Comparison of ENCODE assay signal across 1 cellular context in the genomic region with DNA sequence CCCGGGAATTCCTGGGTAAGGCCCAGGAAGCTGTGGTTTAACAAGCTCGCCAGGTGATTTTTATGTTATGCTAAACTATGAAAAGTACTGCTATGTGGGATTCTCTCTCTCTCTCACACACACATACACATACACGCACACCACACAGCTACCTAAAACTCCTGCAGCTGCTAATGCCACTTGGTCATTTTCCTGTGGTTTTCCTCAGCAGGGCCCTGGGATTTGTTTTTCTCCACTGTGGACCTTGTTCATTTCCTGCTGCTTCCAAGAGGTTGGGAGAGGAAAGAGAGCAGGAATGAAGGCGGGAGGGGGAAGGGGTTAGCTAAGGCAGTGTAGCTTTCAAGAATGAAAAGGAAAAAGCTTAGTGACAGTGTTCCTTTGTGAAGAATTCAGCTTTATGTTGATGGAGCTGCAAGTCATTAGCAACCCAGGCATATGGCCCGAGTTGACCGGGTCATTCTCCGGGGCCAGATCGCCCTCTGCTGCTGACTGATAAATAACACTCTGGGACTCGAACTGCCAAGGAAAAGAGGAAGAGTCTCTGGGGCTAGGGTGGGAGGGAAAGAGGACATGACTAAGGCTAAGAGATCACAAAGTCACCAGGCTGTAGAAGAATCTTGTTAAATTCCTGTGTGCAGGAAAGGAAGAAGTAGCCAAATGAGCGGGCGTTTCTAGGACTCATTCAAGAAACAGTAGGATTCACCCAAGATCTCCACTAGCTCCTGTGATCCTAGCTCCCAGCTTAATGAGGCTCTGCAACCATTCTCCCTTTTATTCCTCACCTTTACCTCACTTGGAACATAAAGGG.
TF ChIP-seq lines count a peak whose summit lies in the region.

No MANE protein-coding gene starts in this region.

TF ChIP-seq in K562, 482 proteins besides CTCF, POLR2A, EP300 and RAD21 (continued from another document and continues in another):
- TF ChIP-seq, protein P1, sequence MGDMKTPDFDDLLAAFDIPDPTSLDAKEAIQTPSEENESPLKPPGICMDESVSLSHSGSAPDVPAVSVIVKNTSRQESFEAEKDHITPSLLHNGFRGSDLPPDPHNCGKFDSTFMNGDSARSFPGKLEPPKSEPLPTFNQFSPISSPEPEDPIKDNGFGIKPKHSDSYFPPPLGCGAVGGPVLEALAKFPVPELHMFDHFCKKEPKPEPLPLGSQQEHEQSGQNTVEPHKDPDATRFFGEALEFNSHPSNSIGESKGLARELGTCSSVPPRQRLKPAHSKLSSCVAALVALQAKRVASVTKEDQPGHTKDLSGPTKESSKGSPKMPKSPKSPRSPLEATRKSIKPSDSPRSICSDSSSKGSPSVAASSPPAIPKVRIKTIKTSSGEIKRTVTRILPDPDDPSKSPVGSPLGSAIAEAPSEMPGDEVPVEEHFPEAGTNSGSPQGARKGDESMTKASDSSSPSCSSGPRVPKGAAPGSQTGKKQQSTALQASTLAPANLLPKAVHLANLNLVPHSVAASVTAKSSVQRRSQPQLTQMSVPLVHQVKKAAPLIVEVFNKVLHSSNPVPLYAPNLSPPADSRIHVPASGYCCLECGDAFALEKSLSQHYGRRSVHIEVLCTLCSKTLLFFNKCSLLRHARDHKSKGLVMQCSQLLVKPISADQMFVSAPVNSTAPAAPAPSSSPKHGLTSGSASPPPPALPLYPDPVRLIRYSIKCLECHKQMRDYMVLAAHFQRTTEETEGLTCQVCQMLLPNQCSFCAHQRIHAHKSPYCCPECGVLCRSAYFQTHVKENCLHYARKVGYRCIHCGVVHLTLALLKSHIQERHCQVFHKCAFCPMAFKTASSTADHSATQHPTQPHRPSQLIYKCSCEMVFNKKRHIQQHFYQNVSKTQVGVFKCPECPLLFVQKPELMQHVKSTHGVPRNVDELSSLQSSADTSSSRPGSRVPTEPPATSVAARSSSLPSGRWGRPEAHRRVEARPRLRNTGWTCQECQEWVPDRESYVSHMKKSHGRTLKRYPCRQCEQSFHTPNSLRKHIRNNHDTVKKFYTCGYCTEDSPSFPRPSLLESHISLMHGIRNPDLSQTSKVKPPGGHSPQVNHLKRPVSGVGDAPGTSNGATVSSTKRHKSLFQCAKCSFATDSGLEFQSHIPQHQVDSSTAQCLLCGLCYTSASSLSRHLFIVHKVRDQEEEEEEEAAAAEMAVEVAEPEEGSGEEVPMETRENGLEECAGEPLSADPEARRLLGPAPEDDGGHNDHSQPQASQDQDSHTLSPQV (IDR thresholded peaks at IDR 0.05): peak; percentile 72
- peak; percentile 29 for TF ChIP-seq HDAC3 (IDR thresholded peaks at IDR 0.05; ENCODE audit: borderline replicate concordance, partially characterized antibody)
- TF ChIP-seq, protein P2, sequence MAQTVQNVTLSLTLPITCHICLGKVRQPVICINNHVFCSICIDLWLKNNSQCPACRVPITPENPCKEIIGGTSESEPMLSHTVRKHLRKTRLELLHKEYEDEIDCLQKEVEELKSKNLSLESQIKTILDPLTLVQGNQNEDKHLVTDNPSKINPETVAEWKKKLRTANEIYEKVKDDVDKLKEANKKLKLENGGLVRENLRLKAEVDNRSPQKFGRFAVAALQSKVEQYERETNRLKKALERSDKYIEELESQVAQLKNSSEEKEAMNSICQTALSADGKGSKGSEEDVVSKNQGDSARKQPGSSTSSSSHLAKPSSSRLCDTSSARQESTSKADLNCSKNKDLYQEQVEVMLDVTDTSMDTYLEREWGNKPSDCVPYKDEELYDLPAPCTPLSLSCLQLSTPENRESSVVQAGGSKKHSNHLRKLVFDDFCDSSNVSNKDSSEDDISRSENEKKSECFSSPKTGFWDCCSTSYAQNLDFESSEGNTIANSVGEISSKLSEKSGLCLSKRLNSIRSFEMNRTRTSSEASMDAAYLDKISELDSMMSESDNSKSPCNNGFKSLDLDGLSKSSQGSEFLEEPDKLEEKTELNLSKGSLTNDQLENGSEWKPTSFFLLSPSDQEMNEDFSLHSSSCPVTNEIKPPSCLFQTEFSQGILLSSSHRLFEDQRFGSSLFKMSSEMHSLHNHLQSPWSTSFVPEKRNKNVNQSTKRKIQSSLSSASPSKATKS (CRISPR knock-in tag; IDR thresholded peaks at IDR 0.05): peak; percentile 27; the same call in 1 of the 2 replicates
- TF ChIP-seq POLR2AphosphoS5 (IDR thresholded peaks at IDR 0.05; ENCODE audit: control insufficient read depth, insufficient read depth, low read depth, low read length): no peak
- peak; percentile 58; the same call in 1 of the 2 replicates for TF ChIP-seq STAG1 (CRISPR knock-in tag; IDR thresholded peaks at IDR 0.05; ENCODE audit: borderline replicate concordance)
- no peak for TF ChIP-seq E2F3 (CRISPR knock-in tag; IDR thresholded peaks at IDR 0.05)
- 0 out of 2 replicates have a peak, but pooled peaks have one; percentile 8 for TF ChIP-seq MIER1 (IDR thresholded peaks at IDR 0.05; ENCODE audit: low read depth)
- no peak for TF ChIP-seq ZNF146 (CRISPR knock-in tag; IDR thresholded peaks at IDR 0.05; ENCODE audit: unreplicated experiment)
- peak in 1 of 2 experiments; percentile 58; a peak in 1 of 4 replicates for TF ChIP-seq MAZ (CRISPR knock-in tag; conservative IDR thresholded peaks at IDR 0.05 in 1 of 2, IDR thresholded peaks at IDR 0.05 in 1 of 2)
- TF ChIP-seq, protein P3, sequence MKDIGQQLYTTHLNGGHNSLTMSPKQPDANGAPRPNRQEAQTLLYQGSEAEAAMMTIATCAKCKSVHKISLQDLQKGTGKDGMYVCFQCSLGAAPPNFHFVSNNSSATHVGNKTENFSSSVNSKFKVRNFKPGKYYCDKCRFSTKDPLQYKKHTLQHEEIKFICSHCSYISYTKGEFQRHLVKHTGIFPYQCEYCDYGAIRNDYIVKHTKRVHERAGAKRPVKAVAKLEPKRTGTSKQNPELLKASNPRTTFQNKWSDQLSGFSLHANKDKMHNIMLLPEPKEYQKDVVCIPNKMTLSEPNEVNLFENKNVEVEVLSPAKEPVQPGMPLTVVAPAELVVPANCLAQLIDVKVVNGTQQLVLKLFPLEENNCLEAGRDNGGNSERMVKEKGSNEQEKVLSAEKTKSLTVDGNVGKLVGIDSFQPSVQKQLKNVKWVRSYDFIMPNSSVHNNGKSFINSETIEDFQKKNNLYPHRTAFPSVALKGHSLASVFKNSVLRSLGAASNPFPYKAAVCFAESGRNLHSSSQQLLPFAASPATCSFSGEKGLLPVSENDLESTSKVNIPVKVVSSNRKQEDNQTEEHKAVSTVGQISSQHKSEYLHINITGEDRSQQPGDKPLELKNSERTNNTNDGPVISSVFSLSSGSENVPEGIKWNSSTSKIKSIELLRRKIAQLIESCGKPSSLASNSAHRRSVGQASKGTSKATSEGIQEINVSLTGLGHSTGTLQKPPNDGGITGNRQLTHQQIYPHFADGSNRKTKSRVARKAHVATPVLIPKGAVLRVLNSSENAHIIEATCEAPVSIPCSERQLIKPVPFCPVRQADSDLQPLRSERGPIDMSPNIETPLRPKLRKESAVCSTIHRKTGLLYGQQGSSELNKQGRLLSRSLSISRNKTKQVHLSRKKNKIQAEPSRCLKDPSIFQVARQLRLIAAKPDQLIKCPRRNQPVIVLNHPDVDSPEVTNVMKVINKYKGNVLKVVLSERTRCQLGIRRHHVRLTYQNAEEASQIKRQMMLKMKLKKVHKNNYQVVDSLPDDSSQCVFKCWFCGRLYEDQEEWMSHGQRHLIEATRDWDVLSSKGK (CRISPR knock-in tag; IDR thresholded peaks at IDR 0.05): no peak
- TF ChIP-seq, protein P4, sequence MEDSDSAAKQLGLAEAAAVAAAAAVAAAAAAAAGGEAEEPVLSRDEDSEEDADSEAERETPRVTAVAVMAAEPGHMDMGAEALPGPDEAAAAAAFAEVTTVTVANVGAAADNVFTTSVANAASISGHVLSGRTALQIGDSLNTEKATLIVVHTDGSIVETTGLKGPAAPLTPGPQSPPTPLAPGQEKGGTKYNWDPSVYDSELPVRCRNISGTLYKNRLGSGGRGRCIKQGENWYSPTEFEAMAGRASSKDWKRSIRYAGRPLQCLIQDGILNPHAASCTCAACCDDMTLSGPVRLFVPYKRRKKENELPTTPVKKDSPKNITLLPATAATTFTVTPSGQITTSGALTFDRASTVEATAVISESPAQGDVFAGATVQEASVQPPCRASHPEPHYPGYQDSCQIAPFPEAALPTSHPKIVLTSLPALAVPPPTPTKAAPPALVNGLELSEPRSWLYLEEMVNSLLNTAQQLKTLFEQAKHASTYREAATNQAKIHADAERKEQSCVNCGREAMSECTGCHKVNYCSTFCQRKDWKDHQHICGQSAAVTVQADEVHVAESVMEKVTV (CRISPR knock-in tag; IDR thresholded peaks at IDR 0.05): peak; percentile 97
- TF ChIP-seq CEBPB (tag; IDR thresholded peaks at IDR 0.05): no peak
- TF ChIP-seq, protein P5, sequence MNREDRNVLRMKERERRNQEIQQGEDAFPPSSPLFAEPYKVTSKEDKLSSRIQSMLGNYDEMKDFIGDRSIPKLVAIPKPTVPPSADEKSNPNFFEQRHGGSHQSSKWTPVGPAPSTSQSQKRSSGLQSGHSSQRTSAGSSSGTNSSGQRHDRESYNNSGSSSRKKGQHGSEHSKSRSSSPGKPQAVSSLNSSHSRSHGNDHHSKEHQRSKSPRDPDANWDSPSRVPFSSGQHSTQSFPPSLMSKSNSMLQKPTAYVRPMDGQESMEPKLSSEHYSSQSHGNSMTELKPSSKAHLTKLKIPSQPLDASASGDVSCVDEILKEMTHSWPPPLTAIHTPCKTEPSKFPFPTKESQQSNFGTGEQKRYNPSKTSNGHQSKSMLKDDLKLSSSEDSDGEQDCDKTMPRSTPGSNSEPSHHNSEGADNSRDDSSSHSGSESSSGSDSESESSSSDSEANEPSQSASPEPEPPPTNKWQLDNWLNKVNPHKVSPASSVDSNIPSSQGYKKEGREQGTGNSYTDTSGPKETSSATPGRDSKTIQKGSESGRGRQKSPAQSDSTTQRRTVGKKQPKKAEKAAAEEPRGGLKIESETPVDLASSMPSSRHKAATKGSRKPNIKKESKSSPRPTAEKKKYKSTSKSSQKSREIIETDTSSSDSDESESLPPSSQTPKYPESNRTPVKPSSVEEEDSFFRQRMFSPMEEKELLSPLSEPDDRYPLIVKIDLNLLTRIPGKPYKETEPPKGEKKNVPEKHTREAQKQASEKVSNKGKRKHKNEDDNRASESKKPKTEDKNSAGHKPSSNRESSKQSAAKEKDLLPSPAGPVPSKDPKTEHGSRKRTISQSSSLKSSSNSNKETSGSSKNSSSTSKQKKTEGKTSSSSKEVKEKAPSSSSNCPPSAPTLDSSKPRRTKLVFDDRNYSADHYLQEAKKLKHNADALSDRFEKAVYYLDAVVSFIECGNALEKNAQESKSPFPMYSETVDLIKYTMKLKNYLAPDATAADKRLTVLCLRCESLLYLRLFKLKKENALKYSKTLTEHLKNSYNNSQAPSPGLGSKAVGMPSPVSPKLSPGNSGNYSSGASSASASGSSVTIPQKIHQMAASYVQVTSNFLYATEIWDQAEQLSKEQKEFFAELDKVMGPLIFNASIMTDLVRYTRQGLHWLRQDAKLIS (CRISPR knock-in tag; IDR thresholded peaks at IDR 0.05): no peak
- TF ChIP-seq, protein P6, sequence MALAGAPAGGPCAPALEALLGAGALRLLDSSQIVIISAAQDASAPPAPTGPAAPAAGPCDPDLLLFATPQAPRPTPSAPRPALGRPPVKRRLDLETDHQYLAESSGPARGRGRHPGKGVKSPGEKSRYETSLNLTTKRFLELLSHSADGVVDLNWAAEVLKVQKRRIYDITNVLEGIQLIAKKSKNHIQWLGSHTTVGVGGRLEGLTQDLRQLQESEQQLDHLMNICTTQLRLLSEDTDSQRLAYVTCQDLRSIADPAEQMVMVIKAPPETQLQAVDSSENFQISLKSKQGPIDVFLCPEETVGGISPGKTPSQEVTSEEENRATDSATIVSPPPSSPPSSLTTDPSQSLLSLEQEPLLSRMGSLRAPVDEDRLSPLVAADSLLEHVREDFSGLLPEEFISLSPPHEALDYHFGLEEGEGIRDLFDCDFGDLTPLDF (CRISPR knock-in tag; IDR thresholded peaks at IDR 0.05): no peak; the same call in 1 of the 2 replicates
- TF ChIP-seq ZKSCAN3 (CRISPR knock-in tag; IDR thresholded peaks at IDR 0.05): no peak
- peak; percentile 83 for TF ChIP-seq MYC (IDR thresholded peaks at IDR 0.05; ENCODE audit: low read depth, low read length)
- TF ChIP-seq MYC (CRISPR knock-in tag; IDR thresholded peaks at IDR 0.05; ENCODE audit: borderline replicate concordance, low read depth): no peak
- TF ChIP-seq, protein P7, sequence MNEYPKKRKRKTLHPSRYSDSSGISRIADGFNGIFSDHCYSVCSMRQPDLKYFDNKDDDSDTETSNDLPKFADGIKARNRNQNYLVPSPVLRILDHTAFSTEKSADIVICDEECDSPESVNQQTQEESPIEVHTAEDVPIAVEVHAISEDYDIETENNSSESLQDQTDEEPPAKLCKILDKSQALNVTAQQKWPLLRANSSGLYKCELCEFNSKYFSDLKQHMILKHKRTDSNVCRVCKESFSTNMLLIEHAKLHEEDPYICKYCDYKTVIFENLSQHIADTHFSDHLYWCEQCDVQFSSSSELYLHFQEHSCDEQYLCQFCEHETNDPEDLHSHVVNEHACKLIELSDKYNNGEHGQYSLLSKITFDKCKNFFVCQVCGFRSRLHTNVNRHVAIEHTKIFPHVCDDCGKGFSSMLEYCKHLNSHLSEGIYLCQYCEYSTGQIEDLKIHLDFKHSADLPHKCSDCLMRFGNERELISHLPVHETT (CRISPR knock-in tag; conservative IDR thresholded peaks at IDR 0.05 in 1 of 2, IDR thresholded peaks at IDR 0.05 in 1 of 2): no peak
- TF ChIP-seq ZNF12 (CRISPR knock-in tag; IDR thresholded peaks at IDR 0.05): no peak
- TF ChIP-seq RCOR1 (IDR thresholded peaks at IDR 0.05; ENCODE audit: borderline replicate concordance in 1 of 2, low read depth in 2 of 2, low read length in 2 of 2): peak; percentile 60 to 77; a peak in 2 of 4 replicates
- no peak for TF ChIP-seq CBX2 (IDR thresholded peaks at IDR 0.05; ENCODE audit: insufficient read depth, low read length, poor library complexity, severe bottlenecking)
- peak; percentile 54; the same call in 1 of the 2 replicates for TF ChIP-seq EP400 (IDR thresholded peaks at IDR 0.05)
- no peak for TF ChIP-seq MCM7 (IDR thresholded peaks at IDR 0.05)
- no peak for TF ChIP-seq HNRNPLL (IDR thresholded peaks at IDR 0.05; ENCODE audit: low read depth, low read length, poor library complexity, severe bottlenecking)
- no peak for TF ChIP-seq JUNB (CRISPR knock-in tag; conservative IDR thresholded peaks at IDR 0.05)
- TF ChIP-seq KDM4B (IDR thresholded peaks at IDR 0.05; ENCODE audit: borderline replicate concordance in 2 of 2, low read depth in 1 of 2): no peak
- peak; percentile 64; the same call in 1 of the 2 replicates for TF ChIP-seq RB1 (IDR thresholded peaks at IDR 0.05; ENCODE audit: low read depth)
- no peak for TF ChIP-seq KLF6 (CRISPR knock-in tag; IDR thresholded peaks at IDR 0.05; ENCODE audit: borderline replicate concordance)
- peak; percentile 23; the same call in 1 of the 2 replicates for TF ChIP-seq ETV1 (tag; conservative IDR thresholded peaks at IDR 0.05; ENCODE audit: low read depth)
- peak; percentile 68; the same call in 1 of the 2 replicates for TF ChIP-seq XRCC5 (IDR thresholded peaks at IDR 0.05; ENCODE audit: low read depth, low read length)
- TF ChIP-seq RUNX1 (IDR thresholded peaks at IDR 0.05; ENCODE audit: low read depth): no peak
- TF ChIP-seq FOXJ2 (tag; IDR thresholded peaks at IDR 0.05): no peak
- no peak for TF ChIP-seq PRMT5 (CRISPR knock-in tag; IDR thresholded peaks at IDR 0.05)
- TF ChIP-seq, protein P8, sequence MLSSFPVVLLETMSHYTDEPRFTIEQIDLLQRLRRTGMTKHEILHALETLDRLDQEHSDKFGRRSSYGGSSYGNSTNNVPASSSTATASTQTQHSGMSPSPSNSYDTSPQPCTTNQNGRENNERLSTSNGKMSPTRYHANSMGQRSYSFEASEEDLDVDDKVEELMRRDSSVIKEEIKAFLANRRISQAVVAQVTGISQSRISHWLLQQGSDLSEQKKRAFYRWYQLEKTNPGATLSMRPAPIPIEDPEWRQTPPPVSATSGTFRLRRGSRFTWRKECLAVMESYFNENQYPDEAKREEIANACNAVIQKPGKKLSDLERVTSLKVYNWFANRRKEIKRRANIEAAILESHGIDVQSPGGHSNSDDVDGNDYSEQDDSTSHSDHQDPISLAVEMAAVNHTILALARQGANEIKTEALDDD (IDR thresholded peaks at IDR 0.05): peak; percentile 90
